ENCODE assay signal across 8 cellular contexts in the genomic region with DNA sequence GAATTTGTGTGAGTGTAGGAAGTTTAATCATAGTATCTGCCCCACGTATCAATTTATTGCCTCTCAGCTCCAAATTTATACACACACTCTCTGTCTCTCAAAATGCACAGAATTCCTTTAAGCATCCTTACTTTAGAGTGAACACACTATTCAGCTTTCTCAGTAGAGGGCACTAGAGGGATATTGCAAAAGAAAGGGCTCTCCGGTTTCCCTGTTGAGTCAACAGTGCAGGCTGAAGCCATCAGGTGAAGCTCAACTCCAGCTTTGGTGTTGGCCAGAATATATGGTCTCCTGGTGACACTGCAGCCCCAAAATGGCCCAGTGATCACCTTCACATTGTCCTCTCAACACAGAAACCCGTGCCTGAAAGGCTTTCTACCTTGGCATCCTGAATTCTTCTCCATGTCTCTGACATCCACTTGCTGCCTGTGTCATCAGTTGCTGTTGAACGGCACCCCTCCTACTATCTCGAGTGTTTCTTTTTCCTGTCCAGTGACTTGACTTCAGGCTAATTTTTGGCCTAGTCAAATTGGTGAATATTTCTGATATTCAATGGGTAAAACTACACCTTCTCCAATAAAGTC.
DNase-seq lines count a peak whose midpoint lies in the region; ATAC-seq and TF ChIP-seq lines count a peak whose summit lies in the region.

No MANE protein-coding gene starts in this region.

- no peak overlapping the region for H3K4me3 ChIP-seq in prostate gland
- no peak overlapping the region for H3K4me3 ChIP-seq in foreskin fibroblast (ENCODE audit: low read depth in 1 of 2, low read length in 2 of 2)

- DNase-seq in LoVo (ENCODE audit: low spot score) = peak; percentile 53
- peak; percentile 52 for DNase-seq in SKM-1 (lab: John Stamatoyannopoulos, UW; ENCODE audit: unreplicated experiment)
- DNase-seq in iris pigment epithelial cell (ENCODE audit: low read depth) = peak; percentile 8
- no peak for DNase-seq in natural killer cell
- DNase-seq in prostate gland (ENCODE audit: low spot score) = no peak
- DNase-seq in foreskin fibroblast = no peak

- H3K9me3 Mint-ChIP-seq in natural killer cell = peaks cover 3 to 12% of the 10 kb centered on the region in 2 donors

- no peaks in the 10 kb centered on the region for H3K36me3 Mint-ChIP-seq in natural killer cell

- WGBS in prostate gland = 42% methylated on average over 5 of the region's 5 CpGs

- no peaks in the 10 kb centered on the region for H3K9me3 ChIP-seq in prostate gland

- H3K4me3 Mint-ChIP-seq in natural killer cell = no peak overlapping the region

- no peaks in the 10 kb centered on the region for H3K4me1 ChIP-seq in prostate gland (replicated peaks)

- H3K27me3 ChIP-seq in prostate gland (replicated peaks; ENCODE audit: insufficient read depth) = no peaks in the 10 kb centered on the region

- H3K36me3 ChIP-seq in prostate gland = no peaks in the 10 kb centered on the region

- TF ChIP-seq POLR2A in prostate gland (IDR thresholded peaks at IDR 0.05) = no peak

- no peaks in the 10 kb centered on the region for H3K4me1 Mint-ChIP-seq in natural killer cell

- no peak overlapping the region for H3K27ac Mint-ChIP-seq in natural killer cell

- TF ChIP-seq CTCF in natural killer cell (IDR thresholded peaks at IDR 0.05) (no peak), prostate gland (IDR thresholded peaks at IDR 0.05) (peak in 2 of 4 experiments; percentile 10 to 14), foreskin fibroblast (IDR thresholded peaks at IDR 0.05; ENCODE audit: low read depth, low read length) (no peak)

- intact Hi-C loops in natural killer cell (cut with micrococcal nuclease) = no loop called here
- intact Hi-C loops in prostate gland (cut with DNase I) = no loop called here

- ATAC-seq in GM18870 (IDR thresholded peaks at IDR 0.05; ENCODE audit: unreplicated experiment) (peak; percentile 65), natural killer cell (no peak), GM19467 (IDR thresholded peaks at IDR 0.05; ENCODE audit: unreplicated experiment) (no peak)

- H3K27me3 Mint-ChIP-seq in natural killer cell (ENCODE audit: low read depth in 2 of 2) = no peaks in the 10 kb centered on the region

- H3K27ac ChIP-seq in prostate gland = no peak overlapping the region

Comparison
In these comparisons a context has a peak if more than half of its experiments do, and no peak if none do; other contexts are left out.
1. DNase-seq: peak in LoVo (single experiment), SKM-1 (single experiment) and iris pigment epithelial cell (single experiment); none in natural killer cell (single experiment), prostate gland (single experiment) and foreskin fibroblast (0 of 2).